Comparison of ENCODE assay signal across 8 cellular contexts in genomic region chr10:16828731-16829175, GRCh38. TPM values are rescaled to one million over a fixed set of nuclear protein-coding genes. Genes with fewer than 3 reads are reported as not detected.
DNase-seq lines count a peak whose midpoint lies in the region; ATAC-seq and TF ChIP-seq lines count a peak whose summit lies in the region.

No MANE protein-coding gene starts in this region.

- peak; percentile 59 for ATAC-seq in Panc1

- POLR2A ChIA-PET in BJ (lab: Charles Lee) (interaction anchor here (0.6 kb wide), 2 partner anchors 400 to 402 kb away, joined by 3 to 7 read pairs; no protein-coding TSS in a partner anchor), Panc1 (lab: Charles Lee) (no interaction called here), HEK293T (lab: Yijun Ruan, JAX) (no interaction called here)

- H3K4me1 ChIP-seq in Panc1 (ENCODE audit: control insufficient read depth, insufficient read depth, low read length), result peaks cover 17% of the 10 kb centered on the region
- no peaks in the 10 kb centered on the region for H3K4me1 ChIP-seq in esophagus (ENCODE audit: control insufficient read depth in 2 of 2, insufficient read depth in 2 of 2, low read length in 1 of 2)
- H3K4me1 ChIP-seq in osteoblast (ENCODE audit: insufficient read depth, low read length), result peaks cover 31% of the 10 kb centered on the region
- H3K4me1 ChIP-seq in spleen, result peaks cover 0 to 29% (median 10%) of the 10 kb centered on the region in 6 donors

- H3K27me3 ChIP-seq in BJ (ENCODE audit: control insufficient read depth, insufficient read depth, low read length) (no peaks in the 10 kb centered on the region), Panc1 (ENCODE audit: control insufficient read depth, insufficient read depth, low read length) (no peaks in the 10 kb centered on the region), esophagus (ENCODE audit: control insufficient read depth in 1 of 2, insufficient read depth in 2 of 2, low read length in 2 of 2) (no peaks in the 10 kb centered on the region), osteoblast (ENCODE audit: insufficient read depth, low read length) (no peaks in the 10 kb centered on the region), spleen (replicated peaks in 1 of 7) (no peaks in the 10 kb centered on the region)

- no peak for TF ChIP-seq POLR2A in spleen (IDR thresholded peaks at IDR 0.05)

- WGBS in esophagus, 2 donors, result 33 to 35% methylated on average over 8 of the region's 8 CpGs
- 53 to 81% (median 67%) methylated on average over 8 of the region's 8 CpGs for WGBS in spleen, 5 donors

- no peaks in the 10 kb centered on the region for H3K36me3 ChIP-seq in BJ (ENCODE audit: control insufficient read depth, insufficient read depth, low read length)
- no peaks in the 10 kb centered on the region for H3K36me3 ChIP-seq in Panc1 (ENCODE audit: control insufficient read depth, insufficient read depth, low read length)
- no peaks in the 10 kb centered on the region for H3K36me3 ChIP-seq in esophagus (ENCODE audit: control insufficient read depth in 2 of 2, insufficient read depth in 2 of 2, low read length in 1 of 2)
- H3K36me3 ChIP-seq in osteoblast (ENCODE audit: insufficient read depth, low read length), result no peaks in the 10 kb centered on the region
- no peaks in the 10 kb centered on the region for H3K36me3 ChIP-seq in spleen

- no TSS peak for BruUV-seq in Panc1 (replicated peaks; lab: Mats Ljungman, UMichigan)

- CTCF ChIA-PET in BJ (lab: Yijun Ruan, JAX) (interaction anchor here (0.6 to 3.7 kb wide), 19 partner anchors 9 to 956 kb away, joined by 3 to 30 read pairs (median 4); partner anchors contain the start of gene RSU1), Panc1 (lab: Charles Lee) (no interaction called here), HEK293T (lab: Yijun Ruan, JAX) (interaction anchor here (0.6 kb wide), 1 partner anchor 430 kb away, joined by 3 read pairs; no protein-coding TSS in a partner anchor)

- peak overlapping the region; percentile 72 for H3K27ac ChIP-seq in Panc1 (ENCODE audit: low read length)
- peak overlapping the region; percentile 18 to 37 for H3K27ac ChIP-seq in esophagus (ENCODE audit: low read depth in 2 of 2, low read length in 1 of 2)
- H3K27ac ChIP-seq in osteoblast (ENCODE audit: low read depth, low read length), result peak overlapping the region; percentile 74
- H3K27ac ChIP-seq in spleen, result peak overlapping the region in 1 of 8 donors; percentile 31

- DNase-seq in BJ (ENCODE audit: low read depth) (peak; percentile 62), Panc1 (ENCODE audit: low read depth, low spot score) (no peak), osteoblast (ENCODE audit: insufficient read length, low spot score, missing footprints) (no peak), spleen (no peak), NCI-H774 (lab: John Stamatoyannopoulos, UW) (no peak), HEK293T (ENCODE audit: extremely low spot score) (no peak), LoVo (ENCODE audit: low spot score) (no peak)

- intact Hi-C loops in Panc1 (cut with micrococcal nuclease; ENCODE audit: unreplicated experiment), result loop anchor here (5.0 to 10.0 kb wide), 3 partner anchors 429 to 776 kb away; no protein-coding TSS in a partner anchor
- intact Hi-C loops in spleen (cut with DNase I; ENCODE audit: low total_unique reads), result no loop called here

- peak overlapping the region; percentile 72 for H3K4me2 ChIP-seq in osteoblast (ENCODE audit: insufficient read depth, low read length)

- TF ChIP-seq CTCF in BJ (IDR thresholded peaks at IDR 0.05; ENCODE audit: insufficient read depth, low read depth, low read length) (no peak), Panc1 (IDR thresholded peaks at IDR 0.05) (no peak), osteoblast (IDR thresholded peaks at IDR 0.05; ENCODE audit: extremely low read depth, low read depth, low read length) (no peak), spleen (IDR thresholded peaks at IDR 0.05 in 8 of 11, conservative IDR thresholded peaks at IDR 0.05 in 3 of 11) (no peak)

- H3K9me3 ChIP-seq in Panc1 (ENCODE audit: control insufficient read depth, insufficient read depth, low read depth, low read length) (no peaks in the 10 kb centered on the region), esophagus (ENCODE audit: control insufficient read depth in 2 of 2, insufficient read depth in 1 of 2, low read depth in 1 of 2, low read length in 1 of 2) (no peaks in the 10 kb centered on the region), osteoblast (ENCODE audit: low read depth, low read length) (no peaks in the 10 kb centered on the region), spleen (no peaks in the 10 kb centered on the region)

- in situ Hi-C loops in Panc1 (cut with HindIII; ENCODE audit: low pct_unique_long_range_greater_than_20kb, low sequenced_read_pairs), result no loop called here

- no peaks in the 10 kb centered on the region for H3K79me2 ChIP-seq in osteoblast (ENCODE audit: insufficient read depth, low read length)

- H2AFZ ChIP-seq in osteoblast (ENCODE audit: low read length), result peak overlapping the region; percentile 11

- no peaks in the 10 kb centered on the region for H4K20me1 ChIP-seq in osteoblast (ENCODE audit: insufficient read depth, low read length)

- H3K4me3 ChIP-seq in BJ (ENCODE audit: low read depth, low read length) (no peak overlapping the region), Panc1 (ENCODE audit: low read depth in 2 of 2, low read length in 2 of 2) (no peak overlapping the region), esophagus (ENCODE audit: low read depth in 1 of 2, low read length in 2 of 2) (no peak overlapping the region), osteoblast (ENCODE audit: insufficient read depth, low read length) (peak overlapping the region; percentile 44), spleen (no peak overlapping the region)

TF ChIP-seq in HEK293T, 16 proteins besides CTCF, POLR2A, EP300 and RAD21:
- no peak for TF ChIP-seq NFRKB (IDR thresholded peaks at IDR 0.05)

RNA-seq across cellular contexts. Expression of gene RSU1, which starts 11.5 kb away (rescaled TPM):
- polyA plus RNA-seq in BJ (2011; rRNA removed) (277 and 339 TPM in 2 replicates), esophagus (10 to 100 TPM; 24.7 to 44.6 TPM), spleen (10 to 100 TPM; 20.5 to 38.6 (median 38.1) TPM)
- 90.5 and 128 TPM in 2 replicates for polyA minus RNA-seq in BJ (2011; rRNA and poly(A)+ RNA removed)
- total RNA-seq in Panc1 (2021; ENCODE audit: unreplicated experiment) (55.6 TPM), osteoblast (94.1 and 100 TPM in 2 replicates), spleen (10 to 100 TPM; 58.4 to 81.7 (median 67.3) TPM)
- polyA plus RNA-seq in Panc1 (2012; ENCODE audit: insufficient read length), result 69.7 TPM
